In the genomic region with DNA sequence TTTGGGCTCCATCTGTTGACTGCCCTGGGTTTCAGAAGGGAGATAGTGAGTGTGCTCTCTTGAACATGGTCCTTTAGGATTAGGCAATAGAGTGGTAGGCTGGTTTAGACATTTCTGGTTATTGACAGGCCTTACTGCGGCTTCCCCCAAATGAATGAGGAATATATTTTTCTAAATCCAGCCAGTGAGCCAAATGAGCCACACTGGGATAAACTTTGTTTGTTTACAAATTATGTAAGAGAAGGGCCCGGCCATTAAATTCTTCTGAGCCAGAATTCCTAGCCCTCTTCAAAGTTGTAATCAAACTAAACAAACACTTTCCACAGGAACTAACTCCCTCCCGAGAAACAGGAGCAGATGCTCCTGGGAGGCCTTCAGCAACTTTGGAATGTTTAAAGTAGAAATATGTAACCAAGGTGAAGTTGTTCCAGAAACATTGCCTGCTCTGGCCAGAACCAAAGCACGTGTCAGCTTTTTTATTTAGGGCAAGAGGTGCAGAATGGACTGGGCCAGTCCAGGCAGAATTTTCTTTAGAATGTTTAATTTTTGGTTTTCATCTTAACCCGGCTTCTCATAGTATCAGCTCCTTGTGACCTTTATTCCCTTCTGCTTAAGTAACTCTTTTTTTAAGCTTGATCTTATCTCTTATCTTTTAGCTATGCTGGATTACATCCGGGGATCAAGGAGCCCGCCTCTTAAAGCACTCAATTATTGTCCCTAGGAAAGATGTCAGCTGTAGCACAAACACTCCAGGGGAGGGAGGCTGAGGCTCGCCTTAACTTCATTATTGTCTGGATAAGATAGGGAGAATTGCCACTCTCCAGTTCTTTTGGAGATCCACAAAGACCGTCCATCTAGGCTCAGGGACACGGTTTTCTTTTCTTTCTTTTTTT, we compare ENCODE assay signal across 1 cellular context.
TF ChIP-seq lines count a peak whose summit lies in the region.

No MANE protein-coding gene starts in this region.

TF ChIP-seq in IMR-90, 13 proteins besides CTCF, POLR2A, EP300 and RAD21 (continued from another document):
- no peak for TF ChIP-seq ELK1 (IDR thresholded peaks at IDR 0.05; ENCODE audit: borderline replicate concordance, low read depth, low read length)
- peak; percentile 20; the same call in 1 of the 2 replicates for TF ChIP-seq BHLHE40 (IDR thresholded peaks at IDR 0.05; ENCODE audit: low read depth, low read length)
- no peak for TF ChIP-seq NFE2L2 (IDR thresholded peaks at IDR 0.05; ENCODE audit: low read depth, low read length)
- TF ChIP-seq MAZ (IDR thresholded peaks at IDR 0.05; ENCODE audit: borderline replicate concordance, low read depth, low read length), result no peak
- no peak for TF ChIP-seq MXI1 (IDR thresholded peaks at IDR 0.05; ENCODE audit: borderline replicate concordance, low read depth, low read length)
